16 cellular contexts compared by ENCODE assay signal in genomic region chr9:129384887-129385614, GRCh38.
DNase-seq lines count a peak whose midpoint lies in the region; ATAC-seq and TF ChIP-seq lines count a peak whose summit lies in the region.
"Had no signal": no experiment of that assay in that cellular context is flagged by ENCODE, and none has a peak within 500 bp of the region (broad histone marks: within the 10 kb centered on the region; RNA-seq: fewer than 3 reads in every experiment).

No MANE protein-coding gene starts in this region.

- intact Hi-C loops in activated B cell treated with CpG ODN at 0.5 μM for 24 hours (cut with micrococcal nuclease) (loop anchor here (5.0 kb wide), 2 partner anchors 48 to 222 kb away; no protein-coding TSS in a partner anchor), esophagus squamous epithelium (cut with DNase I) (no loop called here)

- no peaks in the 10 kb centered on the region for H3K27me3 Mint-ChIP-seq in activated T-cell treated with anti-CD3 and anti-CD28 coated beads, Interleukin-2, amount 50 U/mL, for 4 hours (ENCODE audit: low read depth)
- H3K27me3 Mint-ChIP-seq in activated B cell treated with CpG ODN at 0.5 μM for 24 hours, result no peaks in the 10 kb centered on the region
- H3K27me3 Mint-ChIP-seq in stimulated activated naive CD8-positive, alpha-beta T cell treated with anti-CD3 and anti-CD28 coated beads, Interleukin-15, amount 100 ng/mL, for 72 hours, result no peaks in the 10 kb centered on the region

- peak overlapping the region in 3 of 4 donors; percentile 96 to 98 (median 98) for H3K27ac ChIP-seq in esophagus squamous epithelium
- H3K27ac ChIP-seq: cardiac muscle cell, SJCRH30 had no signal

- H3K4me3 Mint-ChIP-seq in activated T-cell treated with anti-CD3 and anti-CD28 coated beads, Interleukin-2, amount 50 U/mL, for 4 hours, result peak overlapping the region; percentile 69
- peak overlapping the region; percentile 9 for H3K4me3 Mint-ChIP-seq in activated B cell treated with CpG ODN at 0.5 μM for 24 hours
- peak overlapping the region; percentile 80 to 84 for H3K4me3 Mint-ChIP-seq in stimulated activated naive CD8-positive, alpha-beta T cell treated with anti-CD3 and anti-CD28 coated beads, Interleukin-15, amount 100 ng/mL, for 72 hours

- peak overlapping the region; percentile 90 for H3K27ac Mint-ChIP-seq in activated B cell treated with CpG ODN at 0.5 μM for 24 hours
- peak overlapping the region in 1 of 2 donors; percentile 94 for H3K27ac Mint-ChIP-seq in stimulated activated naive CD8-positive, alpha-beta T cell treated with anti-CD3 and anti-CD28 coated beads, Interleukin-15, amount 100 ng/mL, for 72 hours

- H3K4me1 ChIP-seq in esophagus squamous epithelium, result peaks cover 18 to 36% (median 22%) of the 10 kb centered on the region in 3 donors
- H3K4me1 ChIP-seq: SJCRH30 had no signal

- H3K4me1 Mint-ChIP-seq in activated T-cell treated with anti-CD3 and anti-CD28 coated beads, Interleukin-2, amount 50 U/mL, for 4 hours (ENCODE audit: low read depth), result peaks cover 13% of the 10 kb centered on the region
- H3K4me1 Mint-ChIP-seq in activated B cell treated with CpG ODN at 0.5 μM for 24 hours, result peaks cover 24% of the 10 kb centered on the region
- peaks cover 38% of the 10 kb centered on the region for H3K4me1 Mint-ChIP-seq in stimulated activated naive CD8-positive, alpha-beta T cell treated with anti-CD3 and anti-CD28 coated beads, Interleukin-15, amount 100 ng/mL, for 72 hours

- no peak for ATAC-seq in activated T-cell treated with anti-CD3 and anti-CD28 coated beads, Interleukin-2, amount 50 U/mL, for 4 hours
- ATAC-seq in activated B cell treated with CpG ODN at 0.5 μM for 24 hours (ENCODE audit: low read depth) (peak; percentile 13), HG03175 (IDR thresholded peaks at IDR 0.05; ENCODE audit: unreplicated experiment) (no peak)
- ATAC-seq in stimulated activated naive CD8-positive, alpha-beta T cell treated with anti-CD3 and anti-CD28 coated beads, Interleukin-15, amount 100 ng/mL, for 72 hours, result no peak
- ATAC-seq: left ventricle myocardium superior had no signal

- TF ChIP-seq CTCF in activated B cell treated with CpG ODN at 0.5 μM for 24 hours (IDR thresholded peaks at IDR 0.05) (no peak), esophagus squamous epithelium (IDR thresholded peaks at IDR 0.05) (no peak)

- no peaks in the 10 kb centered on the region for H3K36me3 ChIP-seq in esophagus squamous epithelium
- H3K36me3 ChIP-seq: cardiac muscle cell, SJCRH30, thyroid gland had no signal

- POLR2A ChIA-PET in activated B cell treated with CpG ODN at 0.5 μM for 24 hours (lab: Charles Lee), result interaction anchor here (3.2 to 3.4 kb wide), 2 partner anchors 27 to 75 kb away, joined by 30 to 33 read pairs; no protein-coding TSS in a partner anchor

- no peaks in the 10 kb centered on the region for H3K9me3 Mint-ChIP-seq in activated T-cell treated with anti-CD3 and anti-CD28 coated beads, Interleukin-2, amount 50 U/mL, for 4 hours
- H3K9me3 Mint-ChIP-seq in activated B cell treated with CpG ODN at 0.5 μM for 24 hours, result no peaks in the 10 kb centered on the region
- H3K9me3 Mint-ChIP-seq in stimulated activated naive CD8-positive, alpha-beta T cell treated with anti-CD3 and anti-CD28 coated beads, Interleukin-15, amount 100 ng/mL, for 72 hours, result no peaks in the 10 kb centered on the region

- 95% methylated on average over 10 to 15 of the region's 15 CpGs for WGBS in esophagus squamous epithelium, 2 donors

- DNase-seq in activated T-cell treated with anti-CD3 and anti-CD28 coated beads, Interleukin-2, amount 50 U/mL, for 4 hours, result no peak
- no peak for DNase-seq in activated T-cell treated with anti-CD3 and anti-CD28 coated beads for 4 hours
- DNase-seq in activated B cell treated with CpG ODN at 0.5 μM for 24 hours, result no peak
- no peak for DNase-seq in esophagus squamous epithelium (lab: John Stamatoyannopoulos, UW)
- DNase-seq in stimulated activated naive CD8-positive, alpha-beta T cell treated with anti-CD3 and anti-CD28 coated beads, Interleukin-15, amount 100 ng/mL, for 72 hours, result no peak
- no peak for DNase-seq in NCI-H82 (lab: John Stamatoyannopoulos, UW)
- DNase-seq in AML-193 (lab: John Stamatoyannopoulos, UW), result no peak
- DNase-seq: DMS79 treated with DMSO at 0.1 percent for 48 hours; left ventricle myocardium superior; NK-92 treated with Interleukin-12 subunit alpha and Interleukin-12 subunit beta, amount 100 ng/mL, for 24 hours; occipital lobe; SJCRH30 had no signal

- no peaks in the 10 kb centered on the region for H3K9me3 ChIP-seq in esophagus squamous epithelium
- H3K9me3 ChIP-seq: thyroid gland had no signal

- H3K4me3 ChIP-seq in esophagus squamous epithelium, result no peak overlapping the region
- H3K4me3 ChIP-seq: cardiac muscle cell, SJCRH30, smooth muscle cell, thyroid gland had no signal

- CTCF ChIA-PET in activated B cell treated with CpG ODN at 0.5 μM for 24 hours (lab: Charles Lee), result interaction anchor here (2.1 kb wide), 2 partner anchors 243 to 245 kb away, joined by 6 to 10 read pairs; no protein-coding TSS in a partner anchor

- no peaks in the 10 kb centered on the region for H3K27me3 ChIP-seq in esophagus squamous epithelium
- H3K27me3 ChIP-seq: cardiac muscle cell, SJCRH30, thyroid gland had no signal

- H3K36me3 Mint-ChIP-seq in activated T-cell treated with anti-CD3 and anti-CD28 coated beads, Interleukin-2, amount 50 U/mL, for 4 hours (ENCODE audit: insufficient read depth), result no peaks in the 10 kb centered on the region
- H3K36me3 Mint-ChIP-seq in activated B cell treated with CpG ODN at 0.5 μM for 24 hours (ENCODE audit: low read depth), result no peaks in the 10 kb centered on the region

- TF ChIP-seq POLR2A in esophagus squamous epithelium (IDR thresholded peaks at IDR 0.05), result no peak

Comparison
In these comparisons a context has a peak if more than half of its experiments do, and no peak if none do; other contexts are left out.
1. H3K4me3 Mint-ChIP-seq: peak in every context shown above with its lines; median percentile 82 in stimulated activated naive CD8-positive, alpha-beta T cell treated with anti-CD3 and anti-CD28 coated beads, Interleukin-15, amount 100 ng/mL, for 72 hours; 69 in activated T-cell treated with anti-CD3 and anti-CD28 coated beads, Interleukin-2, amount 50 U/mL, for 4 hours; 9 in activated B cell treated with CpG ODN at 0.5 μM for 24 hours.